Comparison of ENCODE assay signal across 19 cellular contexts in genomic region chr10:64537931-64538330, GRCh38.
DNase-seq lines count a peak whose midpoint lies in the region; ATAC-seq and TF ChIP-seq lines count a peak whose summit lies in the region.
"Had no signal": no experiment of that assay in that cellular context is flagged by ENCODE, and none has a peak within 500 bp of the region (broad histone marks: within the 10 kb centered on the region; RNA-seq: fewer than 3 reads in every experiment).

No MANE protein-coding gene starts in this region.

- H3K27me3 Mint-ChIP-seq in T-cell: no peaks in the 10 kb centered on the region

- intact Hi-C loops in PC-3 (cut with micrococcal nuclease): loop anchor here (2.0 to 10.0 kb wide), 5 partner anchors 197 to 807 kb away; no protein-coding TSS in a partner anchor

- H3K4me1 Mint-ChIP-seq in T-cell: no peaks in the 10 kb centered on the region

- BruUV-seq in PC-3 (replicated peaks; lab: Mats Ljungman, UMichigan): no TSS peak

- ATAC-seq in GM18861 (IDR thresholded peaks at IDR 0.05; ENCODE audit: unreplicated experiment): no peak
- no peak for ATAC-seq in PC-3
- no peak for ATAC-seq in HG02852 (IDR thresholded peaks at IDR 0.05; ENCODE audit: unreplicated experiment)
- no peak for ATAC-seq in T-cell (replicated peaks in 1 of 4)
- ATAC-seq: HepG2 had no signal

- CTCF ChIA-PET in PC-3 (lab: Charles Lee) (interaction anchor here (0.5 kb wide), 1 partner anchor 118 kb away, joined by 3 read pairs; no protein-coding TSS in a partner anchor), T-cell (lab: Charles Lee) (no interaction called here)

- no peak overlapping the region for H2BK15ac ChIP-seq in mesendoderm (replicated peaks; ENCODE audit: low read depth)

- POLR2A ChIA-PET in PC-3 (lab: Charles Lee; ENCODE audit: unreplicated experiment) (no interaction called here), T-cell (lab: Charles Lee) (no interaction called here)

- H3F3A ChIP-seq in PC-3 (ENCODE audit: low read length, unreplicated experiment): no peaks in the 10 kb centered on the region

- DNase-seq in SK-MEL-5 (ENCODE audit: low read depth, low spot score) (peak; percentile 67), foreskin melanocyte (peak; percentile 86), mesendoderm (no peak), substantia nigra (lab: John Stamatoyannopoulos, UW) (peak in 25 of 49 donors; percentile 3 to 61 (median 16)), PC-3 (no peak), T-cell (no peak)
- DNase-seq: DND-41; GOT3; KG1; NCI-H1105 treated with DMSO at 0.1 percent for 48 hours; NCI-H1694 treated with DMSO at 0.1 percent for 48 hours; NCI-H748 treated with DMSO at 0.1 percent for 48 hours; NK-92 treated with Interleukin-12 subunit alpha and Interleukin-12 subunit beta, amount 100 ng/mL, for 24 hours; Right ventricle myocardium superior had no signal

- in situ Hi-C loops in SK-MEL-5 (cut with HindIII; ENCODE audit: low pct_unique_long_range_greater_than_20kb, low sequenced_read_pairs): no loop called here

- WGBS in mesendoderm (ENCODE audit: extremely low coverage, insufficient coverage, low lambda C conversion rate): no CpG with 5 or more reads among the region's 5 CpGs

- no peak overlapping the region for H2BK5ac ChIP-seq in mesendoderm (ENCODE audit: low read length)

- H3K27me3 ChIP-seq in mesendoderm (ENCODE audit: insufficient read depth, low read length, poor library complexity) (no peaks in the 10 kb centered on the region), PC-3 (ENCODE audit: low read length) (no peaks in the 10 kb centered on the region)

- H2BK120ac ChIP-seq in mesendoderm (ENCODE audit: low read depth, low read length): no peak overlapping the region

- H4K20me1 ChIP-seq in PC-3 (ENCODE audit: low read length): no peaks in the 10 kb centered on the region

- peak overlapping the region; percentile 95 for H3K18ac ChIP-seq in mesendoderm (ENCODE audit: low read length)

- H3K9ac ChIP-seq in mesendoderm (ENCODE audit: low read length) (no peak overlapping the region), PC-3 (ENCODE audit: low read length) (no peak overlapping the region)

- H3K9me2 ChIP-seq in PC-3 (replicated peaks; ENCODE audit: low read length): no peaks in the 10 kb centered on the region

- H3K4me1 ChIP-seq in mesendoderm (ENCODE audit: control insufficient read depth, low read depth, low read length) (no peaks in the 10 kb centered on the region), PC-3 (ENCODE audit: insufficient read depth, low read length) (no peaks in the 10 kb centered on the region)

- no peak overlapping the region for H4K8ac ChIP-seq in mesendoderm (ENCODE audit: low read depth, low read length)

- H3K27ac ChIP-seq in mesendoderm (ENCODE audit: low read depth, low read length) (no peak overlapping the region), substantia nigra (ENCODE audit: low read depth, low read length, poor library complexity, severe bottlenecking) (peak overlapping the region; percentile 55), PC-3 (ENCODE audit: low read length) (no peak overlapping the region)
- H3K27ac ChIP-seq: C4-2B, SK-N-MC had no signal

- no peak overlapping the region for H3K4me3 Mint-ChIP-seq in T-cell

- H3K9me3 Mint-ChIP-seq in T-cell: peaks cover 4 to 7% (median 7%) of the 10 kb centered on the region in 3 donors

- H2AFZ ChIP-seq in PC-3 (ENCODE audit: low read length): no peak overlapping the region

- no peaks in the 10 kb centered on the region for H3K36me3 ChIP-seq in mesendoderm (ENCODE audit: control insufficient read depth, insufficient read depth, low read length)
- H3K36me3 ChIP-seq in PC-3 (ENCODE audit: low read depth, low read length): no peaks in the 10 kb centered on the region

- H3K56ac ChIP-seq in mesendoderm (ENCODE audit: low read length): no peak overlapping the region

- H3K4me2 ChIP-seq in mesendoderm (ENCODE audit: low read length) (no peak overlapping the region), PC-3 (ENCODE audit: low read length) (no peak overlapping the region)

- H3K4me3 ChIP-seq in mesendoderm (ENCODE audit: low read length) (no peak overlapping the region), PC-3 (ENCODE audit: low read length) (no peak overlapping the region)
- H3K4me3 ChIP-seq: SK-N-MC had no signal

- H2AK5ac ChIP-seq in mesendoderm (ENCODE audit: low read length): no peak overlapping the region

- H3K4ac ChIP-seq in mesendoderm (ENCODE audit: low read depth, low read length): no peak overlapping the region

- H3K9me3 ChIP-seq in PC-3 (ENCODE audit: low read length): no peaks in the 10 kb centered on the region

- no peak for TF ChIP-seq CTCF in PC-3 (conservative IDR thresholded peaks at IDR 0.05; ENCODE audit: low read depth, low read length)

- no peaks in the 10 kb centered on the region for H3K36me3 Mint-ChIP-seq in T-cell

- H3K79me2 ChIP-seq in mesendoderm (ENCODE audit: control insufficient read depth, insufficient read depth, low read length) (no peaks in the 10 kb centered on the region), PC-3 (ENCODE audit: low read length) (no peaks in the 10 kb centered on the region)

- no peak overlapping the region for H3K23ac ChIP-seq in mesendoderm (ENCODE audit: low read length)

- no peaks in the 10 kb centered on the region for H3K79me1 ChIP-seq in mesendoderm (ENCODE audit: low read length)

- H3K27ac Mint-ChIP-seq in T-cell: no peak overlapping the region

- H4K5ac ChIP-seq in mesendoderm (ENCODE audit: low read length): no peak overlapping the region

Comparison
In these comparisons a context has a peak if more than half of its experiments do, and no peak if none do; other contexts are left out.
1. DNase-seq: peak in SK-MEL-5 (single experiment), foreskin melanocyte (single experiment) and substantia nigra (25 of 49); none in mesendoderm (single experiment), PC-3 (single experiment) and T-cell (0 of 34).